Comparison of ENCODE assay signal across 8 cellular contexts in the genomic region with DNA sequence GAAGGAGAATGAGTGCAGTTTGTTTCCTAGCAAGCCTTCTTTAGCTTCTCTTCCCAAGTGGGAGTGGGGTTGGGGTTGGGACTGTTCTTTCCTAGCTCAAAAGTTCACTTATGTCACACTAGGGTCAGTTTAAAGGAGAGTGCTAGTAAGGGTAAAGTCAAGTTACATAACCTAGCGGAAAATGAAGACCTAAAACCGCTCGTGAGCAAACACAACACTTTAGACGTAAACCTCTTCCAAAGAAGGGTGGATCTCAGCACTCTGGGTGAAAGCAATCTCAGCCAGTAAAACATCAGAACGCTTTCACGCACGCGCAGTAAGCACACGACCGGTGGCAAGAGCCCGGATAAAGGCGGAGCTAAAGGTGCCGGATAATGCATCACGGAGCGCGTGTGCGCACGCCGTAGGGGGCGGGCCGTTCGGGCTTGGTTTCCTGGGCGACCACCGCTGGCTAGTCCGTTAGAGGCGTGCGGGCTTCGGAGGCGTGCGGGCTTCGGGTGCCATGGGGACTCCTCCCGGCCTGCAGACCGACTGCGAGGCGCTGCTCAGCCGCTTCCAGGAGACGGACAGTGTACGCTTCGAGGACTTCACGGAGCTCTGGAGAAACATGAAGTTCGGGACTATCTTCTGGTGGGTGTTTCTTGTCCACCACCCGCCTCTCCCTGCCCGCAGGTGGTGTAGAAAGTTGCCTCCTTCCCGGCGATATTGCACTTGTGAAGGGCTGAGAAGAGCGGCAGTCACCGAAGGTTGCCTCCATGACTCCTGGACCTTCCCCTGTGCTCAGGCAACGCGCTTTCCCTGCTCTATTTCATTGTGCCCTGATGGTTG. TPM values are rescaled to one million over a fixed set of nuclear protein-coding genes. Genes with fewer than 3 reads are reported as not detected.
DNase-seq lines count a peak whose midpoint lies in the region; ATAC-seq, FAIRE-seq and TF ChIP-seq lines count a peak whose summit lies in the region.

A gene with protein sequence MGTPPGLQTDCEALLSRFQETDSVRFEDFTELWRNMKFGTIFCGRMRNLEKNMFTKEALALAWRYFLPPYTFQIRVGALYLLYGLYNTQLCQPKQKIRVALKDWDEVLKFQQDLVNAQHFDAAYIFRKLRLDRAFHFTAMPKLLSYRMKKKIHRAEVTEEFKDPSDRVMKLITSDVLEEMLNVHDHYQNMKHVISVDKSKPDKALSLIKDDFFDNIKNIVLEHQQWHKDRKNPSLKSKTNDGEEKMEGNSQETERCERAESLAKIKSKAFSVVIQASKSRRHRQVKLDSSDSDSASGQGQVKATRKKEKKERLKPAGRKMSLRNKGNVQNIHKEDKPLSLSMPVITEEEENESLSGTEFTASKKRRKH (plus strand): TSS at position 462 of the 828 bp plus-strand sequence. CDS start 41 bp downstream, at position 503.

- peak; percentile 99 for FAIRE-seq in GM12891 (lab: Jason Lieb, UNC)

- peak; percentile 100 for ATAC-seq in HG02798 (IDR thresholded peaks at IDR 0.05; ENCODE audit: poor library complexity, unreplicated experiment)
- ATAC-seq in Right ventricle myocardium superior (ENCODE audit: poor library complexity) = peak; percentile 99

- H3K9ac ChIP-seq in adipocyte (ENCODE audit: low read length) = peak within 1 kb of the TSS; percentile 93

- TF ChIP-seq CTCF in ovary (IDR thresholded peaks at IDR 0.05) = no peak
- no peak for TF ChIP-seq CTCF in thyroid gland (IDR thresholded peaks at IDR 0.05)

- TF ChIP-seq EP300 in ovary (IDR thresholded peaks at IDR 0.05) = no peak

- TF ChIP-seq POLR2A in GM12891 (IDR thresholded peaks at IDR 0.05; ENCODE audit: low read depth, low read length) (peak; percentile 78), ovary (IDR thresholded peaks at IDR 0.05) (peak; percentile 79), thyroid gland (IDR thresholded peaks at IDR 0.05) (peak; percentile 5 to 98)

- 0% methylated on average over 49 of the region's 49 CpGs for WGBS in ovary, 3 donors
- WGBS in thyroid gland, 2 donors = 0 to 1% methylated on average over 30 to 33 of the region's 49 CpGs

- H3K27me3 ChIP-seq in adipocyte (replicated peaks; ENCODE audit: control insufficient read depth, insufficient read depth, low read length) (no peaks in the 10 kb centered on the region), ovary (no peaks in the 10 kb centered on the region), thyroid gland (no peaks in the 10 kb centered on the region)

- H3K36me3 ChIP-seq in adipocyte (ENCODE audit: control insufficient read depth, insufficient read depth, low read length, severe bottlenecking) = peaks cover 2% of the 10 kb centered on the region
- H3K36me3 ChIP-seq in ovary = no peaks in the 10 kb centered on the region
- no peaks in the 10 kb centered on the region for H3K36me3 ChIP-seq in thyroid gland

- peak within 1 kb of the TSS; percentile 3 to 83 for H3K27ac ChIP-seq in ovary
- H3K27ac ChIP-seq in thyroid gland = peak within 1 kb of the TSS; percentile 86 to 93 (median 91)

- peak within 1 kb of the TSS; percentile 95 for H3K4me3 ChIP-seq in adipocyte (ENCODE audit: low read length)
- H3K4me3 ChIP-seq in ovary = peak within 1 kb of the TSS; percentile 82
- peak within 1 kb of the TSS; percentile 59 to 81 (median 80) for H3K4me3 ChIP-seq in thyroid gland (replicated peaks in 1 of 3)

- peak; percentile 85 for DNase-seq in GM12891 (ENCODE audit: insufficient read length, low spot score)
- peak; percentile 97 for DNase-seq in NCI-H1417 treated with DMSO at 0.1 percent for 48 hours (lab: John Stamatoyannopoulos, UW)
- peak; percentile 80 to 97 for DNase-seq in SW 1271 (lab: John Stamatoyannopoulos, UW)
- DNase-seq in adipocyte (ENCODE audit: low read depth) = peak; percentile 100
- DNase-seq in Right ventricle myocardium superior = peak; percentile 99
- peak; percentile 97 to 99 (median 98) for DNase-seq in ovary
- DNase-seq in thyroid gland = peak; percentile 98

- intact Hi-C loops in Right ventricle myocardium superior (cut with DNase I) = no loop called here
- intact Hi-C loops in ovary (cut with DNase I) = no loop called here
- intact Hi-C loops in thyroid gland (cut with DNase I) = no loop called here

- H3K9me3 ChIP-seq in adipocyte (ENCODE audit: control insufficient read depth, low read length) = no peaks in the 10 kb centered on the region
- no peaks in the 10 kb centered on the region for H3K9me3 ChIP-seq in ovary
- no peaks in the 10 kb centered on the region for H3K9me3 ChIP-seq in thyroid gland

- H3K4me1 ChIP-seq in adipocyte (ENCODE audit: control insufficient read depth, insufficient read depth, low read length) (peaks cover 37% of the 10 kb centered on the region), ovary (ENCODE audit: insufficient read depth) (peaks cover 1% of the 10 kb centered on the region), thyroid gland (peaks cover 19 to 25% of the 10 kb centered on the region in 2 donors)

TF ChIP-seq in GM12891, 5 proteins besides CTCF, POLR2A, EP300 and RAD21:
- TF ChIP-seq POU2F2 (IDR thresholded peaks at IDR 0.05; ENCODE audit: low read depth, low read length) (no peak), TAF1 (IDR thresholded peaks at IDR 0.05; ENCODE audit: low read depth, low read length) (peak; percentile 55; the same call in 1 of the 2 replicates), POLR2AphosphoS5 (IDR thresholded peaks at IDR 0.05; ENCODE audit: low read depth, low read length) (peak; percentile 86), SPI1 (IDR thresholded peaks at IDR 0.05; ENCODE audit: low read depth, low read length) (no peak)
TF ChIP-seq in GM12891: peak in this region for 2.

RNA-seq across cellular contexts. Expression of the gene that starts here (rescaled TPM):
- polyA plus RNA-seq in GM12891 (2012; ENCODE audit: low read depth, missing spikeins) = 4.7 TPM
- 13.7 TPM for total RNA-seq in Right ventricle myocardium superior
- 10 to 100 TPM in 1 of 7 donors, 1 to 10 TPM in 6; 4.5 to 11.9 (median 6.4) TPM for total RNA-seq in ovary
- 1 to 10 TPM; 5.2 to 5.9 TPM for polyA plus RNA-seq in ovary
- 1 to 10 TPM; 4.8 to 8.9 (median 6.8) TPM for total RNA-seq in thyroid gland

Comparison
In these comparisons a context has a peak if more than half of its experiments do, and no peak if none do; other contexts are left out.
1. Peak in every context shown above with its lines: DNase-seq, ATAC-seq, H3K4me3 ChIP-seq and H3K27ac ChIP-seq.